In genomic region chr1:165424454-165425283, GRCh38 we compare ENCODE assay signal across 9 cellular contexts. TPM values are rescaled to one million over a fixed set of nuclear protein-coding genes. Genes with fewer than 3 reads are reported as not detected.
DNase-seq lines count a peak whose midpoint lies in the region; ATAC-seq and TF ChIP-seq lines count a peak whose summit lies in the region.
"Had no signal": no experiment of that assay in that cellular context is flagged by ENCODE, and none has a peak within 500 bp of the region (broad histone marks: within the 10 kb centered on the region; RNA-seq: fewer than 3 reads in every experiment).

No MANE protein-coding gene starts in this region.

- no peaks in the 10 kb centered on the region for H3K36me3 ChIP-seq in liver (ENCODE audit: control insufficient read depth in 4 of 4, insufficient read depth in 3 of 4, low read depth in 1 of 4, low read length in 3 of 4)

- H3K9me3 Mint-ChIP-seq in activated CD8-positive, alpha-beta T cell treated with anti-CD3 and anti-CD28 coated beads for 36 hours = no peaks in the 10 kb centered on the region

- peak in 1 of 2 donors; percentile 11 for TF ChIP-seq RAD21 in liver (IDR thresholded peaks at IDR 0.05)

- peak overlapping the region; percentile 7 to 42 (median 16) for H3K4me3 ChIP-seq in liver (ENCODE audit: low read depth in 1 of 3, low read length in 3 of 3)

- peaks cover 15% of the 10 kb centered on the region for H3K4me1 Mint-ChIP-seq in activated CD8-positive, alpha-beta T cell treated with anti-CD3 and anti-CD28 coated beads for 36 hours (ENCODE audit: low read depth)

- intact Hi-C loops in activated CD8-positive, alpha-beta T cell treated with anti-CD3 and anti-CD28 coated beads for 36 hours (cut with micrococcal nuclease) = no loop called here

- DNase-seq in AG20443 (ENCODE audit: low spot score) (peak; percentile 28), midbrain (lab: John Stamatoyannopoulos, UW) (no peak), LoVo (ENCODE audit: low spot score) (no peak), NCI-H748 treated with DMSO at 0.1 percent for 48 hours (lab: John Stamatoyannopoulos, UW) (no peak), NCI-H2196 (lab: John Stamatoyannopoulos, UW; ENCODE audit: unreplicated experiment) (no peak)
- no peak for DNase-seq in activated CD8-positive, alpha-beta T cell treated with anti-CD3 and anti-CD28 coated beads for 36 hours
- DNase-seq: T-helper 9 cell had no signal

- no peaks in the 10 kb centered on the region for H3K36me3 Mint-ChIP-seq in activated CD8-positive, alpha-beta T cell treated with anti-CD3 and anti-CD28 coated beads for 36 hours (ENCODE audit: low read depth)

- peak overlapping the region; percentile 58 to 83 for H3K27ac ChIP-seq in liver (ENCODE audit: low read depth in 1 of 2, low read length in 2 of 2)

- peaks cover 3 to 17% (median 11%) of the 10 kb centered on the region in 4 donors for H3K4me1 ChIP-seq in liver (ENCODE audit: control insufficient read depth in 4 of 4, insufficient read depth in 4 of 4, low read length in 3 of 4)

- POLR2A ChIA-PET in activated CD8-positive, alpha-beta T cell treated with anti-CD3 and anti-CD28 coated beads for 36 hours (lab: Charles Lee) = no interaction called here

- CTCF ChIA-PET in activated CD8-positive, alpha-beta T cell treated with anti-CD3 and anti-CD28 coated beads for 36 hours (lab: Charles Lee) = interaction anchor here (1.3 to 1.5 kb wide), 2 partner anchors 21 to 168 kb away, joined by 3 to 7 read pairs; no protein-coding TSS in a partner anchor

- no peaks in the 10 kb centered on the region for H3K27me3 ChIP-seq in liver (ENCODE audit: control insufficient read depth in 4 of 4, insufficient read depth in 4 of 4, low read length in 3 of 4)

- peak overlapping the region; percentile 27 for H3K27ac Mint-ChIP-seq in activated CD8-positive, alpha-beta T cell treated with anti-CD3 and anti-CD28 coated beads for 36 hours

- H3K27me3 Mint-ChIP-seq in activated CD8-positive, alpha-beta T cell treated with anti-CD3 and anti-CD28 coated beads for 36 hours = no peaks in the 10 kb centered on the region

- no peak for TF ChIP-seq CTCF in activated CD8-positive, alpha-beta T cell treated with anti-CD3 and anti-CD28 coated beads for 36 hours (IDR thresholded peaks at IDR 0.05)
- no peak for TF ChIP-seq CTCF in liver (IDR thresholded peaks at IDR 0.05; ENCODE audit: low read depth, low read length, missing input control)

- H3K9ac ChIP-seq in liver (ENCODE audit: low read depth in 1 of 2, low read length in 2 of 2) = peak overlapping the region in 1 of 2 donors; percentile 11

- H3K4me3 Mint-ChIP-seq in activated CD8-positive, alpha-beta T cell treated with anti-CD3 and anti-CD28 coated beads for 36 hours = peak overlapping the region; percentile 42

- peaks cover 0 to 3% (median 0%) of the 10 kb centered on the region in 4 donors for H3K9me3 ChIP-seq in liver (ENCODE audit: control insufficient read depth in 4 of 4, low read length in 3 of 4)

- peak; percentile 75 for ATAC-seq in GM21619 (IDR thresholded peaks at IDR 0.05; ENCODE audit: unreplicated experiment)
- peak; percentile 81 for ATAC-seq in activated CD8-positive, alpha-beta T cell treated with anti-CD3 and anti-CD28 coated beads for 36 hours

- 40% methylated on average over 10 of the region's 10 CpGs for WGBS in liver

TF ChIP-seq in liver, 16 proteins besides CTCF, POLR2A, EP300 and RAD21:
- TF ChIP-seq RXRA (IDR thresholded peaks at IDR 0.05) (peak; percentile 33 to 63), HNF4A (conservative IDR thresholded peaks at IDR 0.05) (peak; percentile 33 to 67), FOXA2 (IDR thresholded peaks at IDR 0.05) (no peak), NR2F2 (IDR thresholded peaks at IDR 0.05) (peak; percentile 88), SP1 (IDR thresholded peaks at IDR 0.05) (peak; percentile 54), YY1 (IDR thresholded peaks at IDR 0.05) (peak; percentile 13), GABPA (IDR thresholded peaks at IDR 0.05 in 1 of 2, conservative IDR thresholded peaks at IDR 0.05 in 1 of 2) (no peak), JUND (IDR thresholded peaks at IDR 0.05) (no peak)

RNA-seq across cellular contexts. Expression of gene RXRG, which starts 20.3 kb away (rescaled TPM):
- not detected for total RNA-seq in activated CD8-positive, alpha-beta T cell treated with anti-CD3 and anti-CD28 coated beads for 36 hours
- under 1 TPM in 1 of 2 donors, not detected in 1; 0.42 TPM for total RNA-seq in liver
- under 1 TPM; 0.12 to 0.44 TPM for polyA plus RNA-seq in liver
